In the genomic region with DNA sequence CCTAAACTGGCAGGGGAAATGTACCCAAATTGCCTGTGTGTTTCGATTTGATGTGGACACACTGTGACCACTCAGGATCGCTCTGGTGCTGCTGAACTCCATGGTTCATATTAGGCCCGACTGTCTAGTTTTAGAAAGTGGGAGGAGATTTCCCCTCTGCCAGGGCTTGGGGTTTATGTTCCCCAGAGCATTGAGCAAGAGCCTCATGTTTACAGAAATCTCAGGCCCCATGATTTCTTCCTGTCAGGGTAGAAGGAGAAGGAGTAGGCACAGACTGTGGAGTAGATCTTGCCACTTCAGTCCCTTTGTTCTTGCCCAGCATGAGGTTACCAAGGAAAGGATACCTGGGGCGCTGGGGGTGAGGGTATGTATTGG, we compare ENCODE assay signal across 10 cellular contexts. TPM values are rescaled to one million over a fixed set of nuclear protein-coding genes. Genes with fewer than 3 reads are reported as not detected.
DNase-seq lines count a peak whose midpoint lies in the region; TF ChIP-seq lines count a peak whose summit lies in the region.
"Had no signal": no experiment of that assay in that cellular context is flagged by ENCODE, and none has a peak within 500 bp of the region (broad histone marks: within the 10 kb centered on the region; RNA-seq: fewer than 3 reads in every experiment).

No MANE protein-coding gene starts in this region.

- H3K9ac ChIP-seq in mammary epithelial cell (ENCODE audit: insufficient read depth, low read length): no peak overlapping the region

- H3K4me2 ChIP-seq in mammary epithelial cell (ENCODE audit: insufficient read depth, low read depth, low read length): no peak overlapping the region

- H3K4me3 ChIP-seq in mammary epithelial cell (replicated peaks in 1 of 3; ENCODE audit: insufficient read depth in 1 of 3, low read depth in 2 of 3, low read length in 3 of 3) (no peak overlapping the region), uterus (no peak overlapping the region)
- no peak overlapping the region for H3K4me3 ChIP-seq in CD8-positive, alpha-beta memory T cell (ENCODE audit: low read length)

- peak overlapping the region; percentile 99 for H3K27ac Mint-ChIP-seq in MCF 10A (ENCODE audit: low read depth, unreplicated experiment)
- no peak overlapping the region for H3K27ac Mint-ChIP-seq in CD8-positive, alpha-beta memory T cell

- dilution Hi-C loops in mammary epithelial cell (cut with HindIII; ENCODE audit: low sequenced_read_pairs): loop anchor here (5.0 kb wide), 1 partner anchor 474 kb away; no protein-coding TSS in a partner anchor

- H3K79me2 ChIP-seq in mammary epithelial cell (ENCODE audit: insufficient read depth, low read length): no peaks in the 10 kb centered on the region

- no peaks in the 10 kb centered on the region for H3K27me3 Mint-ChIP-seq in MCF 10A (ENCODE audit: insufficient read depth, unreplicated experiment)
- peaks cover 7 to 16% of the 10 kb centered on the region in 2 donors for H3K27me3 Mint-ChIP-seq in CD8-positive, alpha-beta memory T cell

- TF ChIP-seq CTCF in MCF 10A (IDR thresholded peaks at IDR 0.05; ENCODE audit: unreplicated experiment) (no peak), mammary epithelial cell (conservative IDR thresholded peaks at IDR 0.05 in 1 of 2, IDR thresholded peaks at IDR 0.05 in 1 of 2; ENCODE audit: extremely low read depth in 1 of 2, insufficient read depth in 1 of 2, low read depth in 1 of 2, low read length in 2 of 2) (no peak), uterus (IDR thresholded peaks at IDR 0.05) (no peak)

- H3K27ac ChIP-seq in mammary epithelial cell (ENCODE audit: insufficient read depth, low read depth, low read length) (no peak overlapping the region), uterus (peak overlapping the region; percentile 31 to 57)
- no peak overlapping the region for H3K27ac ChIP-seq in CD8-positive, alpha-beta memory T cell (ENCODE audit: low read depth, low read length)
- H3K27ac ChIP-seq: C4-2B had no signal

- H3K4me1 ChIP-seq in mammary epithelial cell (ENCODE audit: insufficient read depth, low read length) (peaks cover 18% of the 10 kb centered on the region), uterus (peaks cover 0 to 8% of the 10 kb centered on the region in 2 donors)
- peaks cover 2% of the 10 kb centered on the region for H3K4me1 ChIP-seq in CD8-positive, alpha-beta memory T cell (ENCODE audit: insufficient read depth, low read length)

- H3K9me3 ChIP-seq in mammary epithelial cell (replicated peaks; ENCODE audit: insufficient read depth, low read length) (no peaks in the 10 kb centered on the region), uterus (no peaks in the 10 kb centered on the region)
- no peaks in the 10 kb centered on the region for H3K9me3 ChIP-seq in CD8-positive, alpha-beta memory T cell (ENCODE audit: low read length)

- H3K27me3 ChIP-seq in mammary epithelial cell (ENCODE audit: insufficient read depth, low read length): no peaks in the 10 kb centered on the region
- H3K27me3 ChIP-seq in uterus: no peaks in the 10 kb centered on the region
- H3K27me3 ChIP-seq in CD8-positive, alpha-beta memory T cell (ENCODE audit: insufficient read depth, low read length, poor library complexity, severe bottlenecking): no peaks in the 10 kb centered on the region

- H2AFZ ChIP-seq in mammary epithelial cell (ENCODE audit: low read depth, low read length): no peak overlapping the region

- DNase-seq in MCF 10A (ENCODE audit: unreplicated experiment) (peak; percentile 85), mammary epithelial cell (no peak), dedifferentiated amniotic fluid mesenchymal stem cell (ENCODE audit: extremely low spot score) (peak; percentile 36), midbrain (lab: John Stamatoyannopoulos, UW) (peak; percentile 37), uterus (peak in 1 of 2 donors; percentile 56)
- DNase-seq in effector CD8-positive, alpha-beta T cell (lab: John Stamatoyannopoulos, UW): no peak
- DNase-seq in stimulated activated CD4-positive, alpha-beta T cell treated with anti-CD3 and anti-CD28 coated beads, Interleukin-1b, Interleukin-23, amount 100 ng/mL, for 48 hours: no peak
- DNase-seq in CD8-positive, alpha-beta memory T cell: no peak
- DNase-seq: NCI-H524 treated with DMSO at 0.1 percent for 48 hours had no signal

- no peaks in the 10 kb centered on the region for H4K20me1 ChIP-seq in mammary epithelial cell (ENCODE audit: insufficient read depth, low read length)

- no peaks in the 10 kb centered on the region for H3K36me3 ChIP-seq in mammary epithelial cell (ENCODE audit: insufficient read depth, low read length)
- H3K36me3 ChIP-seq in uterus: no peaks in the 10 kb centered on the region
- no peaks in the 10 kb centered on the region for H3K36me3 ChIP-seq in CD8-positive, alpha-beta memory T cell (ENCODE audit: insufficient read depth, low read length)

- in situ Hi-C loops in mammary epithelial cell (cut with MboI; ENCODE audit: low sequenced_read_pairs in 2 of 2): loop anchor here in 1 of 2 donors (25.0 kb wide), 1 partner anchor 724 kb away; no protein-coding TSS in a partner anchor

- CTCF ChIA-PET in MCF 10A (lab: Yijun Ruan, JAX): interaction anchor here (0.7 to 6.8 kb wide), 5 partner anchors 8 to 472 kb away, joined by 3 to 57 read pairs (median 5); no protein-coding TSS in a partner anchor
- CTCF ChIA-PET in mammary epithelial cell (lab: Charles Lee; ENCODE audit: low non-redundant PET): no interaction called here
- CTCF ChIA-PET in CD8-positive, alpha-beta memory T cell (lab: Charles Lee): interaction anchor here (0.9 to 8.1 kb wide), 3 partner anchors 14 to 473 kb away, joined by 3 to 76 read pairs (median 4); no protein-coding TSS in a partner anchor

- POLR2A ChIA-PET in MCF 10A (lab: Yijun Ruan, JAX): interaction anchor here (0.6 to 7.5 kb wide), 9 partner anchors 12 to 544 kb away, joined by 3 to 113 read pairs (median 4); a partner anchor contains a TSS
- POLR2A ChIA-PET in CD8-positive, alpha-beta memory T cell (lab: Charles Lee): no interaction called here

- peak overlapping the region; percentile 35 for H3K4me3 Mint-ChIP-seq in MCF 10A (ENCODE audit: unreplicated experiment)
- no peak overlapping the region for H3K4me3 Mint-ChIP-seq in CD8-positive, alpha-beta memory T cell

- peak in 1 of 2 donors; percentile 17 for TF ChIP-seq POLR2A in uterus (IDR thresholded peaks at IDR 0.05)

- peaks cover 62% of the 10 kb centered on the region for H3K4me1 Mint-ChIP-seq in MCF 10A (ENCODE audit: insufficient read depth, unreplicated experiment)
- peaks cover 9 to 34% (median 29%) of the 10 kb centered on the region in 3 donors for H3K4me1 Mint-ChIP-seq in CD8-positive, alpha-beta memory T cell

- BruUV-seq in MCF 10A (replicated peaks; lab: Mats Ljungman, UMichigan) (no TSS peak), mammary epithelial cell (replicated peaks; lab: Mats Ljungman, UMichigan) (no TSS peak)

- peaks cover 21% of the 10 kb centered on the region for H3K36me3 Mint-ChIP-seq in MCF 10A (ENCODE audit: insufficient read depth, unreplicated experiment)
- H3K36me3 Mint-ChIP-seq in CD8-positive, alpha-beta memory T cell: peaks cover 0 to 1% (median 0%) of the 10 kb centered on the region in 3 donors

- WGBS in mammary epithelial cell (ENCODE audit: low coverage, missing lambda C conversion rate): 81% methylated on average over 4 of the region's 4 CpGs

- H3K9me3 Mint-ChIP-seq in MCF 10A (ENCODE audit: unreplicated experiment): no peaks in the 10 kb centered on the region
- H3K9me3 Mint-ChIP-seq in CD8-positive, alpha-beta memory T cell: no peaks in the 10 kb centered on the region

- intact Hi-C loops in MCF 10A (cut with micrococcal nuclease) (no loop called here), mammary epithelial cell (cut with micrococcal nuclease) (no loop called here), uterus (cut with DNase I; ENCODE audit: low total_unique reads) (no loop called here)

RNA-seq across cellular contexts. Expression of a gene that starts 40.8 kb away (rescaled TPM):
- total RNA-seq in MCF 10A (2022) (41.4 and 59.2 TPM in 2 replicates), mammary epithelial cell (1 to 10 TPM; 3.5 to 8.3 TPM), uterus (10 to 100 TPM; 13.0 to 98.8 (median 15.5) TPM)
- polyA plus RNA-seq in mammary epithelial cell: 8.4 TPM
- not detected for polyA minus RNA-seq in mammary epithelial cell
- 10 to 100 TPM; 22.2 to 25.0 TPM for total RNA-seq in CD8-positive, alpha-beta memory T cell
- 240 TPM for polyA plus RNA-seq in CD8-positive, alpha-beta memory T cell

Comparison
In these comparisons a context has a peak if more than half of its experiments do, and no peak if none do; other contexts are left out.
1. DNase-seq: peak in MCF 10A (single experiment), dedifferentiated amniotic fluid mesenchymal stem cell (single experiment) and midbrain (single experiment); none in mammary epithelial cell (single experiment), effector CD8-positive, alpha-beta T cell (single experiment), stimulated activated CD4-positive, alpha-beta T cell treated with anti-CD3 and anti-CD28 coated beads, Interleukin-1b, Interleukin-23, amount 100 ng/mL, for 48 hours (single experiment) and CD8-positive, alpha-beta memory T cell (0 of 5).
2. H3K27ac ChIP-seq: peak in uterus (2 of 2); none in mammary epithelial cell (single experiment) and CD8-positive, alpha-beta memory T cell (single experiment).